ENCODE assay signal across 17 cellular contexts in the genomic region with DNA sequence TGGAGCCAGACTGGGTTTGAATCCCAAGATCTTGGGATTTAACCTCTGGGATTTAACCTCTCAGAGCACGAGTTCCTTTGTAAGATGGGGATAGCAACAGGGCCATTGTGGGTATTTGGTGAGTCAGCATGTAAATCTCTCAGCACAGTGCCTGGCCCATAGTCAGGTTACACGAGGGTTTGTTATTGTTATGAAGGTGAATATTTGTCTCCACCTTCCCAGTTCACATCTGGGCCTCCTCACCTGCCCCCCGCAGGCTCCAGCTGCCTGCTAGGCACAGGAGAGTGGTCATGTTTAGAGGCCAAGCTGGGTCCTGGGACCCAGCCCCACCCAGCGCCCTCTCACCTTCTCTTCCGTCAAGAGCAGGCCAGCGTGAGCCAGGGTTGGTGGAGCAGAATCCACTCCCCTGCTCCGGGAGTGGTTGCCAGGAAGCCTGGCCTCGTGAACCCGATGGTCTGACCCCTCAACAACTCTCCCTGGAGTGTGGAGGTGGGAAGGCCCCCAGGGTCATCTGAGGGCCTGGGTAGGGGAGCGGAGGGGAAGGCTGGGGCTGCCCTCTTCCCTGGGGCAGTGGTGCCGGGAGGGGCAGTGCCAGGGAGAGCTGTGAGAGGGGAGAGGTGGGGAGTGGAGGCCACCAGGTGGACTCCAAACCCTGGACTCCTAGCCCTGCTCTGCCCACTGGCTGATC. TPM values are rescaled to one million over a fixed set of nuclear protein-coding genes. Genes with fewer than 3 reads are reported as not detected.
DNase-seq lines count a peak whose midpoint lies in the region; ATAC-seq and TF ChIP-seq lines count a peak whose summit lies in the region.
"Had no signal": no experiment of that assay in that cellular context is flagged by ENCODE, and none has a peak within 500 bp of the region (broad histone marks: within the 10 kb centered on the region; RNA-seq: fewer than 3 reads in every experiment).

No MANE protein-coding gene starts in this region.

- TF ChIP-seq CTCF in chondrocyte (IDR thresholded peaks at IDR 0.05) (no peak), neural crest cell (conservative IDR thresholded peaks at IDR 0.05) (no peak)

- H3K27ac Mint-ChIP-seq in stimulated activated naive CD8-positive, alpha-beta T cell treated with anti-CD3 and anti-CD28 coated beads, Interleukin-15, amount 100 ng/mL, for 72 hours, result no peak overlapping the region
- H3K27ac Mint-ChIP-seq in chondrocyte (ENCODE audit: unreplicated experiment), result no peak overlapping the region
- H3K27ac Mint-ChIP-seq in neural crest cell (ENCODE audit: unreplicated experiment), result peak overlapping the region; percentile 50
- H3K27ac Mint-ChIP-seq in stimulated activated memory B cell treated with anti-CD40 and anti-IgM and Interleukin-4, amounts not matched to agents 10 μg/mL and 1 μg/mL and 100 μg/mL, for 72 hours, result no peak overlapping the region
- H3K27ac Mint-ChIP-seq: CD8-positive, alpha-beta T cell; HFFc6 had no signal

- H3K9me3 Mint-ChIP-seq in stimulated activated naive CD8-positive, alpha-beta T cell treated with anti-CD3 and anti-CD28 coated beads, Interleukin-15, amount 100 ng/mL, for 72 hours, result no peaks in the 10 kb centered on the region
- no peaks in the 10 kb centered on the region for H3K9me3 Mint-ChIP-seq in chondrocyte (ENCODE audit: low read depth)
- no peaks in the 10 kb centered on the region for H3K9me3 Mint-ChIP-seq in neural crest cell
- no peaks in the 10 kb centered on the region for H3K9me3 Mint-ChIP-seq in stimulated activated memory B cell treated with anti-CD40 and anti-IgM and Interleukin-4, amounts not matched to agents 10 μg/mL and 1 μg/mL and 100 μg/mL, for 72 hours
- H3K9me3 Mint-ChIP-seq: CD8-positive, alpha-beta T cell; HFFc6 had no signal

- peaks cover 14% of the 10 kb centered on the region for H3K4me1 Mint-ChIP-seq in stimulated activated naive CD8-positive, alpha-beta T cell treated with anti-CD3 and anti-CD28 coated beads, Interleukin-15, amount 100 ng/mL, for 72 hours
- H3K4me1 Mint-ChIP-seq in chondrocyte (ENCODE audit: low read depth), result peaks cover 13% of the 10 kb centered on the region
- H3K4me1 Mint-ChIP-seq in neural crest cell, result peaks cover 8% of the 10 kb centered on the region
- no peaks in the 10 kb centered on the region for H3K4me1 Mint-ChIP-seq in stimulated activated memory B cell treated with anti-CD40 and anti-IgM and Interleukin-4, amounts not matched to agents 10 μg/mL and 1 μg/mL and 100 μg/mL, for 72 hours

- H3K36me3 Mint-ChIP-seq in chondrocyte (ENCODE audit: low read depth), result no peaks in the 10 kb centered on the region
- no peaks in the 10 kb centered on the region for H3K36me3 Mint-ChIP-seq in neural crest cell (ENCODE audit: low read depth)
- H3K36me3 Mint-ChIP-seq in stimulated activated memory B cell treated with anti-CD40 and anti-IgM and Interleukin-4, amounts not matched to agents 10 μg/mL and 1 μg/mL and 100 μg/mL, for 72 hours, result no peaks in the 10 kb centered on the region
- H3K36me3 Mint-ChIP-seq: CD8-positive, alpha-beta T cell had no signal

- peak; percentile 44 for ATAC-seq in stimulated activated naive CD8-positive, alpha-beta T cell treated with anti-CD3 and anti-CD28 coated beads, Interleukin-15, amount 100 ng/mL, for 72 hours
- no peak for ATAC-seq in stimulated activated naive CD8-positive, alpha-beta T cell treated with anti-CD3 and anti-CD28 coated beads, Interleukin-15, Interleukin-2, amounts not matched to agents 100 U/mL and 50 U/mL, for 24 hours
- ATAC-seq in stimulated activated memory B cell treated with anti-CD40 and anti-IgM and Interleukin-4, amounts not matched to agents 10 μg/mL and 1 μg/mL and 100 μg/mL, for 72 hours, result peak; percentile 5
- ATAC-seq in HG02798 (IDR thresholded peaks at IDR 0.05; ENCODE audit: poor library complexity, unreplicated experiment), result no peak
- no peak for ATAC-seq in GM19395 (IDR thresholded peaks at IDR 0.05; ENCODE audit: unreplicated experiment)
- ATAC-seq: CD8-positive, alpha-beta T cell had no signal

- no peak for DNase-seq in stimulated activated naive CD8-positive, alpha-beta T cell treated with anti-CD3 and anti-CD28 coated beads, Interleukin-15, amount 100 ng/mL, for 72 hours
- DNase-seq in stimulated activated naive CD8-positive, alpha-beta T cell treated with anti-CD3 and anti-CD28 coated beads, Interleukin-15, Interleukin-2, amounts not matched to agents 100 U/mL and 50 U/mL, for 24 hours, result no peak
- DNase-seq in chondrocyte (ENCODE audit: low spot score) (peak; percentile 63), neural crest cell (ENCODE audit: low read depth, low spot score) (no peak), NCI-H2029 (lab: John Stamatoyannopoulos, UW) (no peak)
- DNase-seq: 8988T; CD8-positive, alpha-beta T cell; DMS79; GM23248; HFFc6; NCI-H1436; NCI-H2029 treated with DMSO at 0.1 percent for 48 hours; NCI-H446 treated with DMSO at 0.1 percent for 48 hours; NCI-H748 treated with DMSO at 0.1 percent for 48 hours had no signal

- peaks cover 33% of the 10 kb centered on the region for H3K27me3 Mint-ChIP-seq in stimulated activated naive CD8-positive, alpha-beta T cell treated with anti-CD3 and anti-CD28 coated beads, Interleukin-15, amount 100 ng/mL, for 72 hours
- H3K27me3 Mint-ChIP-seq in chondrocyte (ENCODE audit: low read depth), result peaks cover 1% of the 10 kb centered on the region
- H3K27me3 Mint-ChIP-seq in neural crest cell (ENCODE audit: low read depth), result no peaks in the 10 kb centered on the region
- H3K27me3 Mint-ChIP-seq in stimulated activated memory B cell treated with anti-CD40 and anti-IgM and Interleukin-4, amounts not matched to agents 10 μg/mL and 1 μg/mL and 100 μg/mL, for 72 hours, result peaks cover 65% of the 10 kb centered on the region

- H3K4me3 Mint-ChIP-seq in stimulated activated naive CD8-positive, alpha-beta T cell treated with anti-CD3 and anti-CD28 coated beads, Interleukin-15, amount 100 ng/mL, for 72 hours, result no peak overlapping the region
- H3K4me3 Mint-ChIP-seq in chondrocyte (ENCODE audit: unreplicated experiment) (no peak overlapping the region), neural crest cell (no peak overlapping the region)
- H3K4me3 Mint-ChIP-seq in stimulated activated memory B cell treated with anti-CD40 and anti-IgM and Interleukin-4, amounts not matched to agents 10 μg/mL and 1 μg/mL and 100 μg/mL, for 72 hours, result no peak overlapping the region
- H3K4me3 Mint-ChIP-seq: CD8-positive, alpha-beta T cell; HFFc6 had no signal

RNA-seq across cellular contexts. Expression of a gene that starts 26.0 kb away (rescaled TPM):
- 5.0 to 13.7 TPM (median 9.7 TPM) in 3 replicates for total RNA-seq in chondrocyte
- 11.6 and 12.5 TPM in 2 replicates for total RNA-seq in neural crest cell
- total RNA-seq: GM23248 had no signal

Comparison
In these comparisons a context has a peak if more than half of its experiments do, and no peak if none do; other contexts are left out.
1. ATAC-seq: peak in stimulated activated naive CD8-positive, alpha-beta T cell treated with anti-CD3 and anti-CD28 coated beads, Interleukin-15, amount 100 ng/mL, for 72 hours (single experiment) and stimulated activated memory B cell treated with anti-CD40 and anti-IgM and Interleukin-4, amounts not matched to agents 10 μg/mL and 1 μg/mL and 100 μg/mL, for 72 hours (single experiment); none in stimulated activated naive CD8-positive, alpha-beta T cell treated with anti-CD3 and anti-CD28 coated beads, Interleukin-15, Interleukin-2, amounts not matched to agents 100 U/mL and 50 U/mL, for 24 hours (single experiment), HG02798 (single experiment) and GM19395 (single experiment).